ENCODE assay signal across 17 cellular contexts in genomic region chr6:169439710-169440109, GRCh38.
"Had no signal": no experiment of that assay in that cellular context is flagged by ENCODE, and none has a peak within 500 bp of the region (broad histone marks: within the 10 kb centered on the region; RNA-seq: fewer than 3 reads in every experiment).

No MANE protein-coding gene starts in this region.

- H3K27me3 ChIP-seq: SJCRH30 had no signal

- H3K4me3 ChIP-seq: SJCRH30 had no signal

- H3K4me1 ChIP-seq: SJCRH30 had no signal

- H3K9me3 ChIP-seq: SJCRH30 had no signal

- H3K27ac ChIP-seq: HL-60, SJCRH30 had no signal

- H3K36me3 ChIP-seq: SJCRH30 had no signal

- DNase-seq: KBM-7, NCI-H1092 treated with DMSO at 0.1 percent for 48 hours, NCI-H1436, NCI-H187, NCI-H2029, NCI-H2081 treated with DMSO at 0.1 percent for 48 hours, NCI-H2171, NCI-H226, NCI-H446, NCI-H510A, NCI-H524 treated with DMSO at 0.1 percent for 48 hours, NCI-H69, NCI-H774, PC-3, SHP77 treated with DMSO at 0.1 percent for 48 hours, SJCRH30 had no signal
